ENCODE assay signal across 13 cellular contexts in genomic region chr15:43974852-43975251, GRCh38.
A peak's percentile ranks its signal among the peaks of the same experiment; 100 is the strongest.
DNase-seq lines count a peak whose midpoint lies in the region; ATAC-seq and TF ChIP-seq lines count a peak whose summit lies in the region.
"Had no signal": no experiment of that assay in that cellular context is flagged by ENCODE, and none has a peak within 500 bp of the region (broad histone marks: within the 10 kb centered on the region; RNA-seq: fewer than 3 reads in every experiment).

No MANE protein-coding gene starts in this region.

- H3K27me3 ChIP-seq in uterus = no peaks in the 10 kb centered on the region
- H3K27me3 ChIP-seq: colonic mucosa had no signal

- TF ChIP-seq CTCF in uterus (IDR thresholded peaks at IDR 0.05) = no peak

- TF ChIP-seq POLR2A in uterus (IDR thresholded peaks at IDR 0.05) = no peak

- ATAC-seq in GM19043 (IDR thresholded peaks at IDR 0.05; ENCODE audit: low read depth, unreplicated experiment) (peak; percentile 83), HG02763 (IDR thresholded peaks at IDR 0.05; ENCODE audit: unreplicated experiment) (peak; percentile 45)
- ATAC-seq: activated CD4-positive, CD25-positive, alpha-beta regulatory T cell treated with anti-CD3 and anti-CD28 coated beads, Interleukin-2, amount 50 U/mL, for 24 hours; left lobe of liver had no signal

- H3K4me1 ChIP-seq in uterus = no peaks in the 10 kb centered on the region
- H3K4me1 ChIP-seq: colonic mucosa, prostate gland had no signal

- H3K36me3 ChIP-seq in uterus = no peaks in the 10 kb centered on the region
- H3K36me3 ChIP-seq: colonic mucosa, prostate gland had no signal

- H3K9me3 ChIP-seq in uterus = no peaks in the 10 kb centered on the region
- H3K9me3 ChIP-seq: colonic mucosa, prostate gland had no signal

- H3K4me3 ChIP-seq in uterus = no peak overlapping the region
- H3K4me3 ChIP-seq: colonic mucosa, prostate gland had no signal

- DNase-seq in NCI-H345 (lab: John Stamatoyannopoulos, UW) (peak; percentile 23), kidney tubule cell (ENCODE audit: low spot score) (peak; percentile 98), putamen (ENCODE audit: low spot score) (no peak), SIG-M5 (lab: John Stamatoyannopoulos, UW) (no peak), uterus (no peak)
- DNase-seq: colonic mucosa, DMS 273 treated with DMSO at 0.1 percent for 48 hours, SHP77 had no signal

- intact Hi-C loops in uterus (cut with DNase I; ENCODE audit: low total_unique reads) = no loop called here

- no peak overlapping the region for H3K27ac ChIP-seq in uterus
- H3K27ac ChIP-seq: colonic mucosa, prostate gland had no signal

Comparison
In these comparisons a context has a peak if more than half of its experiments do, and no peak if none do; other contexts are left out.
1. DNase-seq: peak in NCI-H345 (single experiment) and kidney tubule cell (single experiment); none in putamen (single experiment), SIG-M5 (single experiment) and uterus (0 of 2).